1 cellular context compared by ENCODE assay signal in genomic region chr19:16571283-16571682, GRCh38.
TF ChIP-seq lines count a peak whose summit lies in the region.

No MANE protein-coding gene starts in this region.

TF ChIP-seq in H1, 55 proteins besides CTCF, POLR2A, EP300 and RAD21 (continued from another document):
- TF ChIP-seq KDM5A (IDR thresholded peaks at IDR 0.05; ENCODE audit: low read length) = no peak
- no peak for TF ChIP-seq GTF2F1 (IDR thresholded peaks at IDR 0.05; ENCODE audit: borderline replicate concordance, low read depth, low read length)
TF ChIP-seq in H1: peak in this region for 0.
